1 cellular context compared by ENCODE assay signal in genomic region chr4:169226565-169226964, GRCh38.
TF ChIP-seq lines count a peak whose summit lies in the region.

No MANE protein-coding gene starts in this region.

TF ChIP-seq in SK-N-SH, 30 proteins besides CTCF, POLR2A, EP300 and RAD21:
- TF ChIP-seq NFIC (IDR thresholded peaks at IDR 0.05; ENCODE audit: borderline replicate concordance) (no peak), PBX3 (IDR thresholded peaks at IDR 0.05) (peak; percentile 39; the same call in 1 of the 2 replicates)
